ENCODE assay signal across 16 cellular contexts in genomic region chr2:165074884-165075283, GRCh38.
DNase-seq lines count a peak whose midpoint lies in the region; ATAC-seq and TF ChIP-seq lines count a peak whose summit lies in the region.
"Had no signal": no experiment of that assay in that cellular context is flagged by ENCODE, and none has a peak within 500 bp of the region (broad histone marks: within the 10 kb centered on the region; RNA-seq: fewer than 3 reads in every experiment).

No MANE protein-coding gene starts in this region.

- H3K36me3 ChIP-seq in mammary epithelial cell (ENCODE audit: insufficient read depth, low read length) = no peaks in the 10 kb centered on the region
- no peaks in the 10 kb centered on the region for H3K36me3 ChIP-seq in Caco-2 (ENCODE audit: control insufficient read depth, insufficient read depth, low read length)

- no peak for TF ChIP-seq CTCF in mammary epithelial cell (conservative IDR thresholded peaks at IDR 0.05 in 1 of 2, IDR thresholded peaks at IDR 0.05 in 1 of 2; ENCODE audit: extremely low read depth in 1 of 2, insufficient read depth in 1 of 2, low read depth in 1 of 2, low read length in 2 of 2)
- no peak for TF ChIP-seq CTCF in MCF 10A (IDR thresholded peaks at IDR 0.05; ENCODE audit: unreplicated experiment)
- TF ChIP-seq CTCF in HFF-Myc (IDR thresholded peaks at IDR 0.05; ENCODE audit: low read depth, low read length, missing control alignments) = peak; percentile 3
- TF ChIP-seq CTCF in Caco-2 (IDR thresholded peaks at IDR 0.05; ENCODE audit: insufficient read depth in 1 of 2, low read depth in 1 of 2, low read length in 1 of 2, severe bottlenecking in 1 of 2, unreplicated experiment in 1 of 2) = no peak

- H3K4me1 Mint-ChIP-seq in MCF 10A (ENCODE audit: insufficient read depth, unreplicated experiment) (no peaks in the 10 kb centered on the region), Caco-2 (ENCODE audit: low read depth, unreplicated experiment) (no peaks in the 10 kb centered on the region)
- H3K4me1 Mint-ChIP-seq in stimulated activated effector memory CD8-positive, alpha-beta T cell treated with anti-CD3 and anti-CD28 coated beads, Interleukin-12 subunit alpha, Interleukin-12 subunit beta, amount 100 ng/mL, for 72 hours = no peaks in the 10 kb centered on the region
- H3K4me1 Mint-ChIP-seq: CD8-positive, alpha-beta memory T cell; IgD-negative memory B cell had no signal

- intact Hi-C loops in mammary epithelial cell (cut with micrococcal nuclease) = no loop called here
- intact Hi-C loops in MCF 10A (cut with micrococcal nuclease) = no loop called here
- intact Hi-C loops in head of caudate nucleus (cut with DNase I) = no loop called here
- intact Hi-C loops in Caco-2 (cut with micrococcal nuclease; ENCODE audit: unreplicated experiment) = no loop called here

- CTCF ChIA-PET in mammary epithelial cell (lab: Charles Lee; ENCODE audit: low non-redundant PET) = no interaction called here
- CTCF ChIA-PET in MCF 10A (lab: Yijun Ruan, JAX) = no interaction called here
- CTCF ChIA-PET in Caco-2 (lab: Charles Lee) = no interaction called here

- H2AFZ ChIP-seq in mammary epithelial cell (ENCODE audit: low read depth, low read length) = no peak overlapping the region

- H3K4me1 ChIP-seq in mammary epithelial cell (ENCODE audit: insufficient read depth, low read length) (no peaks in the 10 kb centered on the region), Caco-2 (no peaks in the 10 kb centered on the region)

- H3K4me2 ChIP-seq in mammary epithelial cell (ENCODE audit: insufficient read depth, low read depth, low read length) = no peak overlapping the region
- H3K4me2 ChIP-seq: BLaER1 had no signal

- POLR2A ChIA-PET in MCF 10A (lab: Yijun Ruan, JAX) (interaction anchor here (1.1 kb wide), 1 partner anchor 10 kb away, joined by 3 read pairs; no protein-coding TSS in a partner anchor), Caco-2 (lab: Charles Lee) (no interaction called here)

- peak; percentile 26 for ATAC-seq in stimulated activated effector memory CD8-positive, alpha-beta T cell treated with anti-CD3 and anti-CD28 coated beads, Interleukin-12 subunit alpha, Interleukin-12 subunit beta, amount 100 ng/mL, for 72 hours
- ATAC-seq: HCT116 had no signal

- dilution Hi-C loops in mammary epithelial cell (cut with HindIII; ENCODE audit: low sequenced_read_pairs) = no loop called here

- H3K27me3 Mint-ChIP-seq in MCF 10A (ENCODE audit: insufficient read depth, unreplicated experiment) = peaks cover 33% of the 10 kb centered on the region
- no peaks in the 10 kb centered on the region for H3K27me3 Mint-ChIP-seq in Caco-2 (ENCODE audit: insufficient read depth, unreplicated experiment)
- H3K27me3 Mint-ChIP-seq: IgD-negative memory B cell had no signal

- DNase-seq in mammary epithelial cell (peak; percentile 3), MCF 10A (ENCODE audit: unreplicated experiment) (no peak), HFF-Myc (ENCODE audit: extremely low read depth, low read depth) (no peak), OCI-M1 (lab: John Stamatoyannopoulos, UW) (peak; percentile 42), head of caudate nucleus (no peak), Caco-2 (no peak)
- DNase-seq in stimulated activated effector memory CD8-positive, alpha-beta T cell treated with anti-CD3 and anti-CD28 coated beads, Interleukin-12 subunit alpha, Interleukin-12 subunit beta, amount 100 ng/mL, for 72 hours (ENCODE audit: low spot score in 2 of 2) = no peak
- DNase-seq: 8988T; AML-193; CD8-positive, alpha-beta memory T cell; DMS79; EL; GDM1 had no signal

- BruUV-seq in mammary epithelial cell (replicated peaks; lab: Mats Ljungman, UMichigan) (no TSS peak), MCF 10A (replicated peaks; lab: Mats Ljungman, UMichigan) (no TSS peak), Caco-2 (replicated peaks; lab: Mats Ljungman, UMichigan) (no TSS peak)

- H3K4me3 ChIP-seq in mammary epithelial cell (replicated peaks in 1 of 3; ENCODE audit: insufficient read depth in 1 of 3, low read depth in 2 of 3, low read length in 3 of 3) (no peak overlapping the region), HFF-Myc (replicated peaks; ENCODE audit: low read depth, low read length) (no peak overlapping the region), Caco-2 (ENCODE audit: low read depth, low read length) (no peak overlapping the region)
- H3K4me3 ChIP-seq: BLaER1 had no signal

- H3K27ac ChIP-seq in mammary epithelial cell (ENCODE audit: insufficient read depth, low read depth, low read length) = no peak overlapping the region
- H3K27ac ChIP-seq: BLaER1 had no signal

- H3K9me3 Mint-ChIP-seq in MCF 10A (ENCODE audit: unreplicated experiment) (peaks cover 7% of the 10 kb centered on the region), Caco-2 (ENCODE audit: unreplicated experiment) (peaks cover 10% of the 10 kb centered on the region)
- peaks cover 8% of the 10 kb centered on the region for H3K9me3 Mint-ChIP-seq in stimulated activated effector memory CD8-positive, alpha-beta T cell treated with anti-CD3 and anti-CD28 coated beads, Interleukin-12 subunit alpha, Interleukin-12 subunit beta, amount 100 ng/mL, for 72 hours

- H3K79me2 ChIP-seq in mammary epithelial cell (ENCODE audit: insufficient read depth, low read length) = no peaks in the 10 kb centered on the region

- no peak overlapping the region for H3K9ac ChIP-seq in mammary epithelial cell (ENCODE audit: insufficient read depth, low read length)
- H3K9ac ChIP-seq: BLaER1 had no signal

- H3K36me3 Mint-ChIP-seq in MCF 10A (ENCODE audit: insufficient read depth, unreplicated experiment) = no peaks in the 10 kb centered on the region
- no peaks in the 10 kb centered on the region for H3K36me3 Mint-ChIP-seq in stimulated activated effector memory CD8-positive, alpha-beta T cell treated with anti-CD3 and anti-CD28 coated beads, Interleukin-12 subunit alpha, Interleukin-12 subunit beta, amount 100 ng/mL, for 72 hours
- no peaks in the 10 kb centered on the region for H3K36me3 Mint-ChIP-seq in Caco-2 (ENCODE audit: insufficient read depth, unreplicated experiment)
- H3K36me3 Mint-ChIP-seq: CD8-positive, alpha-beta memory T cell; IgD-negative memory B cell had no signal

- in situ Hi-C loops in mammary epithelial cell (cut with MboI; ENCODE audit: low sequenced_read_pairs in 2 of 2) = no loop called here

- H4K20me1 ChIP-seq in mammary epithelial cell (ENCODE audit: insufficient read depth, low read length) = no peaks in the 10 kb centered on the region
- H4K20me1 ChIP-seq: BLaER1 had no signal

- H3K27me3 ChIP-seq in mammary epithelial cell (ENCODE audit: insufficient read depth, low read length) = no peaks in the 10 kb centered on the region
- no peaks in the 10 kb centered on the region for H3K27me3 ChIP-seq in Caco-2 (replicated peaks; ENCODE audit: control insufficient read depth, insufficient read depth, low read length)
- H3K27me3 ChIP-seq: BLaER1 had no signal

- peaks cover 2% of the 10 kb centered on the region for H3K9me3 ChIP-seq in mammary epithelial cell (replicated peaks; ENCODE audit: insufficient read depth, low read length)
- peaks cover 29% of the 10 kb centered on the region for H3K9me3 ChIP-seq in Caco-2

- H3K4me3 Mint-ChIP-seq in MCF 10A (ENCODE audit: unreplicated experiment) (no peak overlapping the region), Caco-2 (ENCODE audit: unreplicated experiment) (no peak overlapping the region)
- H3K4me3 Mint-ChIP-seq in stimulated activated effector memory CD8-positive, alpha-beta T cell treated with anti-CD3 and anti-CD28 coated beads, Interleukin-12 subunit alpha, Interleukin-12 subunit beta, amount 100 ng/mL, for 72 hours = no peak overlapping the region
- H3K4me3 Mint-ChIP-seq: CD8-positive, alpha-beta memory T cell; IgD-negative memory B cell had no signal

- no peak overlapping the region for H3K27ac Mint-ChIP-seq in MCF 10A (ENCODE audit: low read depth, unreplicated experiment)
- no peak overlapping the region for H3K27ac Mint-ChIP-seq in stimulated activated effector memory CD8-positive, alpha-beta T cell treated with anti-CD3 and anti-CD28 coated beads, Interleukin-12 subunit alpha, Interleukin-12 subunit beta, amount 100 ng/mL, for 72 hours
- no peak overlapping the region for H3K27ac Mint-ChIP-seq in Caco-2 (ENCODE audit: unreplicated experiment)
- H3K27ac Mint-ChIP-seq: CD8-positive, alpha-beta memory T cell; IgD-negative memory B cell had no signal

Comparison
In these comparisons a context has a peak if more than half of its experiments do, and no peak if none do; other contexts are left out.
1. DNase-seq: peak in mammary epithelial cell (single experiment) and OCI-M1 (single experiment); none in MCF 10A (single experiment), HFF-Myc (single experiment), stimulated activated effector memory CD8-positive, alpha-beta T cell treated with anti-CD3 and anti-CD28 coated beads, Interleukin-12 subunit alpha, Interleukin-12 subunit beta, amount 100 ng/mL, for 72 hours (0 of 2), head of caudate nucleus (0 of 42) and Caco-2 (0 of 2).